29 cellular contexts compared by ENCODE assay signal in the genomic region with DNA sequence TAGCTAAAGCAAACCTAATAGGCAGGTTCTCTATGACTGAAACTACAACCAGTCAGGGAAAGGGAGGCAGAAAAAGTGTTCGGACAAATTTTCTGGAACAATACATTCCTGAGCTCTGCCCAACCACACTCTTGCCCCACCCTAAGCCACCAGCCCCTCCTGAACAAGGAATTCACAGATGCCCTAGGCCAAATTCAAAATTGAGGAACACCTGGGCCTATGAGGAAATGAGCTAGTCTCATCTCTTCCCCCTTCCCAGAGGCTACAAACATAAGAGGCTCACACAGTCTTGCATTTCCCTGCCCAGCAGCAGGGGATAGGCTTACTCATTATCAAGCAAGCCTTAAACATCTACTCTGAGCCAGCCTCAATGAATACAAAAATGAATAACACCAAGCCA.
DNase-seq lines count a peak whose midpoint lies in the region; ATAC-seq and TF ChIP-seq lines count a peak whose summit lies in the region.
"Had no signal": no experiment of that assay in that cellular context is flagged by ENCODE, and none has a peak within 500 bp of the region (broad histone marks: within the 10 kb centered on the region; RNA-seq: fewer than 3 reads in every experiment).

No MANE protein-coding gene starts in this region.

- H3K9ac ChIP-seq in NT2/D1 (ENCODE audit: insufficient read length, low read depth), result no peak overlapping the region

- peaks cover 9% of the 10 kb centered on the region; the same call in 1 of the 2 replicates for H3K9me3 ChIP-seq in NT2/D1 (ENCODE audit: insufficient read depth, low read length)
- no peaks in the 10 kb centered on the region for H3K9me3 ChIP-seq in breast epithelium
- H3K9me3 ChIP-seq in gastrocnemius medialis, result no peaks in the 10 kb centered on the region
- H3K9me3 ChIP-seq: tibial artery had no signal

- intact Hi-C loops in Calu3 (cut with micrococcal nuclease; ENCODE audit: unreplicated experiment), result loop anchor here (5.0 kb wide), 2 partner anchors 53 to 67 kb away; no protein-coding TSS in a partner anchor
- intact Hi-C loops in breast epithelium (cut with DNase I; ENCODE audit: low total_unique reads), result no loop called here
- intact Hi-C loops in gastrocnemius medialis (cut with DNase I; ENCODE audit: low total_unique reads), result no loop called here

- peak overlapping the region; percentile 88 for H3K27ac Mint-ChIP-seq in Calu3 (ENCODE audit: unreplicated experiment)
- H3K27ac Mint-ChIP-seq: activated CD8-positive, alpha-beta T cell treated with anti-CD3 and anti-CD28 coated beads for 36 hours; activated naive CD4-positive, alpha-beta T cell treated with anti-CD3 and anti-CD28 coated beads for 36 hours; naive thymus-derived CD4-positive, alpha-beta T cell; stimulated activated naive CD8-positive, alpha-beta T cell treated with anti-CD3 and anti-CD28 coated beads, Interleukin-15, Interleukin-2, amounts not matched to agents 100 ng/mL and 50 ng/mL, for 24 hours had no signal

- no peak overlapping the region for H3K4me3 ChIP-seq in NT2/D1 (ENCODE audit: insufficient read length, low read depth)
- H3K4me3 ChIP-seq in breast epithelium, result no peak overlapping the region
- no peak overlapping the region for H3K4me3 ChIP-seq in gastrocnemius medialis
- H3K4me3 ChIP-seq: dorsolateral prefrontal cortex, tibial artery had no signal

- DNase-seq in Calu3 (peak; percentile 55), NT2/D1 (ENCODE audit: low read depth, low spot score) (peak; percentile 27), breast epithelium (ENCODE audit: low spot score in 2 of 2) (peak in 1 of 2 donors; percentile 53), kidney tubule cell (ENCODE audit: low spot score) (peak; percentile 75), gastrocnemius medialis (no peak)
- no peak for DNase-seq in activated effector memory CD4-positive, alpha-beta T cell treated with Interleukin-2 at 50 U/mL for 16 hours
- DNase-seq: activated CD4-positive, CD25-positive, alpha-beta regulatory T cell treated with anti-CD3 and anti-CD28 coated beads, Interleukin-2, amount 50 U/mL, for 72 hours; activated CD8-positive, alpha-beta T cell treated with anti-CD3 and anti-CD28 coated beads for 36 hours; activated naive CD4-positive, alpha-beta T cell treated with anti-CD3 and anti-CD28 coated beads for 36 hours; activated T-cell treated with anti-CD3 and anti-CD28 coated beads, Interleukin-2, amount 50 U/mL, for 1 hour; amygdala; central memory CD4-positive, alpha-beta T cell; DND-41; dorsolateral prefrontal cortex; kidney glomerular epithelial cell; naive thymus-derived CD4-positive, alpha-beta T cell; NCI-H1048; NCI-H2029; NCI-H345; NCI-H774; occipital lobe; retina; SHP77 treated with DMSO at 0.1 percent for 48 hours; stimulated activated CD4-positive, alpha-beta T cell treated with anti-CD3 and anti-CD28 coated beads, Interleukin-4, amount 100 ng/mL, for 1 hour; SW 1271; tibial artery had no signal

- no peak overlapping the region for H3K4me3 Mint-ChIP-seq in Calu3 (ENCODE audit: low read depth, unreplicated experiment)
- H3K4me3 Mint-ChIP-seq: activated CD8-positive, alpha-beta T cell treated with anti-CD3 and anti-CD28 coated beads for 36 hours; activated naive CD4-positive, alpha-beta T cell treated with anti-CD3 and anti-CD28 coated beads for 36 hours; naive thymus-derived CD4-positive, alpha-beta T cell; stimulated activated naive CD8-positive, alpha-beta T cell treated with anti-CD3 and anti-CD28 coated beads, Interleukin-15, Interleukin-2, amounts not matched to agents 100 ng/mL and 50 ng/mL, for 24 hours had no signal

- H3K4me1 ChIP-seq in NT2/D1 (ENCODE audit: insufficient read depth, insufficient read length) (peaks cover 4% of the 10 kb centered on the region), breast epithelium (no peaks in the 10 kb centered on the region), gastrocnemius medialis (no peaks in the 10 kb centered on the region)
- H3K4me1 ChIP-seq: tibial artery had no signal

- H3K9me3 Mint-ChIP-seq in Calu3 (ENCODE audit: low read depth, unreplicated experiment), result no peaks in the 10 kb centered on the region
- H3K9me3 Mint-ChIP-seq: activated CD8-positive, alpha-beta T cell treated with anti-CD3 and anti-CD28 coated beads for 36 hours; activated naive CD4-positive, alpha-beta T cell treated with anti-CD3 and anti-CD28 coated beads for 36 hours; naive thymus-derived CD4-positive, alpha-beta T cell; stimulated activated naive CD8-positive, alpha-beta T cell treated with anti-CD3 and anti-CD28 coated beads, Interleukin-15, Interleukin-2, amounts not matched to agents 100 ng/mL and 50 ng/mL, for 24 hours had no signal

- no TSS peak for BruUV-seq in Calu3 (replicated peaks; lab: Mats Ljungman, UMichigan)

- no peak for TF ChIP-seq CTCF in Calu3 (IDR thresholded peaks at IDR 0.05; ENCODE audit: unreplicated experiment)
- no peak for TF ChIP-seq CTCF in breast epithelium (IDR thresholded peaks at IDR 0.05)
- no peak for TF ChIP-seq CTCF in gastrocnemius medialis (IDR thresholded peaks at IDR 0.05 in 4 of 5, conservative IDR thresholded peaks at IDR 0.05 in 1 of 5)

- peaks cover 6% of the 10 kb centered on the region for H3K36me3 Mint-ChIP-seq in Calu3 (ENCODE audit: insufficient read depth, unreplicated experiment)
- H3K36me3 Mint-ChIP-seq: naive thymus-derived CD4-positive, alpha-beta T cell had no signal

- peaks cover 81% of the 10 kb centered on the region for H3K4me1 Mint-ChIP-seq in Calu3 (ENCODE audit: low read depth, unreplicated experiment)

- H3K27ac ChIP-seq in breast epithelium (peak overlapping the region; percentile 57 to 58), gastrocnemius medialis (no peak overlapping the region)
- H3K27ac ChIP-seq: dorsolateral prefrontal cortex, tibial artery had no signal

- H3K27me3 Mint-ChIP-seq in Calu3 (ENCODE audit: unreplicated experiment), result no peaks in the 10 kb centered on the region
- H3K27me3 Mint-ChIP-seq: activated CD8-positive, alpha-beta T cell treated with anti-CD3 and anti-CD28 coated beads for 36 hours; naive thymus-derived CD4-positive, alpha-beta T cell; stimulated activated naive CD8-positive, alpha-beta T cell treated with anti-CD3 and anti-CD28 coated beads, Interleukin-15, Interleukin-2, amounts not matched to agents 100 ng/mL and 50 ng/mL, for 24 hours had no signal

- in situ Hi-C loops in gastrocnemius medialis (cut with MboI; ENCODE audit: low sequenced_read_pairs in 4 of 4), result no loop called here

- H3K27me3 ChIP-seq in NT2/D1 (ENCODE audit: insufficient read depth, insufficient read length) (no peaks in the 10 kb centered on the region), breast epithelium (peaks cover 0 to 13% of the 10 kb centered on the region in 2 donors), gastrocnemius medialis (no peaks in the 10 kb centered on the region)
- H3K27me3 ChIP-seq: tibial artery had no signal

- ATAC-seq in GM21367 (IDR thresholded peaks at IDR 0.05; ENCODE audit: unreplicated experiment), result no peak
- no peak for ATAC-seq in gastrocnemius medialis
- ATAC-seq in GM19463 (IDR thresholded peaks at IDR 0.05; ENCODE audit: unreplicated experiment), result no peak
- ATAC-seq: activated CD8-positive, alpha-beta T cell treated with anti-CD3 and anti-CD28 coated beads for 36 hours; naive thymus-derived CD4-positive, alpha-beta T cell had no signal

- CTCF ChIA-PET in Calu3 (lab: Charles Lee), result interaction anchor here (0.9 to 1.7 kb wide), 4 partner anchors 65 to 126 kb away, joined by 3 to 6 read pairs (median 3); no protein-coding TSS in a partner anchor

- H3K36me3 ChIP-seq in NT2/D1 (ENCODE audit: insufficient read depth, insufficient read length, low read length) (no peaks in the 10 kb centered on the region), breast epithelium (no peaks in the 10 kb centered on the region), gastrocnemius medialis (no peaks in the 10 kb centered on the region)
- H3K36me3 ChIP-seq: tibial artery had no signal

- TF ChIP-seq POLR2A in breast epithelium (IDR thresholded peaks at IDR 0.05), result no peak
- no peak for TF ChIP-seq POLR2A in gastrocnemius medialis (IDR thresholded peaks at IDR 0.05)

Comparison
In these comparisons a context has a peak if more than half of its experiments do, and no peak if none do; other contexts are left out.
1. DNase-seq: peak in Calu3 (single experiment), NT2/D1 (single experiment) and kidney tubule cell (single experiment); none in activated effector memory CD4-positive, alpha-beta T cell treated with Interleukin-2 at 50 U/mL for 16 hours (single experiment) and gastrocnemius medialis (0 of 2).
2. H3K27ac ChIP-seq: peak in breast epithelium (2 of 2); none in gastrocnemius medialis (0 of 4).